9 cellular contexts compared by ENCODE assay signal in the genomic region with DNA sequence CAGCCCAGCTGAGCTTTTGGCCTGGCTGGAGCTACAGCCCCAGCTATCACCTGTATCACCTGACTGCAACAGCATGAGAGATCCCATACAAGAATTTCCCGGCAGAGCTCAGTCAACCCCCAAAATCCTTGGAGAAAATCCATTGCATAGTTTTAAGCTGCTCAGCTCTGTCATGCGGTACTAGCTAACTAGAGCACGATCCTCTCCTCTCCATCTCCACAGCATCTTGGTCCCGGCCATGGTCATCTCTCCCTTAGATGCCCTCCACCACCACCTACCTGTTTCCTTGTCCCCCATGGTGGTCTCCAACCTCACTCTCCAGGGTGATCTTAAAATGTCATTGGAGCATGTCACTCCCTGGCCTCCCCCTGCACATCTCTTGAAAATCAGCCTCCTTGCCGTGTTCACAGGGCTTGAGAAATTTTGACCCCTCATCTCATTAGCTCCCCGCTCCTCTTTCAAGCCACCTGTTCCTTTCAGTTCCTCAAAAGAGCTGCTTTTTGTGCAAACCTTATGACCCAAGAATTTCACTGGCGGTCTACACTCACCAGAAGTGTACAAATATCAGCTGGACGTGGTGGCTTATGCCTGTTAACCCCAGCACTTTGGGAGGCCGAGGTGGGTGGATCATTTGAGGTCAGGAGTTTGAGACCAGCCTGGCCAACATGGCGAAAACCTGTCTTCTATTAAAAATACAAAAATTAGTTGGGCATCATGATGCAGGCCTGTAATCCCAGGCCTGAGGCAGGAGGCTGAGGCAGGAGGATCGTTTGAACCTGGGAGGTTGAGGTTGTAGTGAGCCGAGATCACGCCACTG. TPM values are rescaled to one million over a fixed set of nuclear protein-coding genes. Genes with fewer than 3 reads are reported as not detected.
A peak's percentile ranks its signal among the peaks of the same experiment; 100 is the strongest.
DNase-seq lines count a peak whose midpoint lies in the region; ATAC-seq lines count a peak whose summit lies in the region.
"Had no signal": no experiment of that assay in that cellular context is flagged by ENCODE, and none has a peak within 500 bp of the region (broad histone marks: within the 10 kb centered on the region; RNA-seq: fewer than 3 reads in every experiment).

No MANE protein-coding gene starts in this region.

- DNase-seq in activated CD4-positive, CD25-positive, alpha-beta regulatory T cell (lab: John Stamatoyannopoulos, UW) = no peak
- DNase-seq in iPS-NIHi7 (ENCODE audit: extremely low spot score) (no peak), Right ventricle myocardium superior (no peak), T-helper 9 cell (no peak), epidermal melanocyte (ENCODE audit: insufficient read length, low spot score) (no peak)
- DNase-seq: dorsolateral prefrontal cortex had no signal

- intact Hi-C loops in Right ventricle myocardium superior (cut with DNase I) = no loop called here

- ATAC-seq in activated CD4-positive, CD25-positive, alpha-beta regulatory T cell treated with anti-CD3 and anti-CD28 coated beads, Interleukin-2, amount 50 U/mL, for 24 hours = peak; percentile 16 to 61
- ATAC-seq in HG02763 (IDR thresholded peaks at IDR 0.05; ENCODE audit: unreplicated experiment) = peak; percentile 91
- peak; percentile 81 for ATAC-seq in HG03575 (IDR thresholded peaks at IDR 0.05; ENCODE audit: extremely low read depth, insufficient number of reproducible peaks, low FRiP score, unreplicated experiment)
- ATAC-seq in Right ventricle myocardium superior (ENCODE audit: poor library complexity) = no peak

RNA-seq across cellular contexts. Expression of gene CLMN, which starts 8.1 kb away (rescaled TPM):
- total RNA-seq in Right ventricle myocardium superior = 9.0 TPM
